23 cellular contexts compared by ENCODE assay signal in genomic region chr13:43157796-43158195, GRCh38.
"Had no signal": no experiment of that assay in that cellular context is flagged by ENCODE, and none has a peak within 500 bp of the region (broad histone marks: within the 10 kb centered on the region; RNA-seq: fewer than 3 reads in every experiment).

No MANE protein-coding gene starts in this region.

- H3K4me1 Mint-ChIP-seq: activated CD4-positive, alpha-beta T cell treated with anti-CD3 and anti-CD28 coated beads for 36 hours; activated naive CD8-positive, alpha-beta T cell treated with anti-CD3 and anti-CD28 coated beads for 36 hours; naive thymus-derived CD8-positive, alpha-beta T cell had no signal

- H3K27ac ChIP-seq: cardiac muscle cell, left lung, pancreas, tibial artery had no signal

- FAIRE-seq: frontal cortex, keratinocyte, pancreas, TTC549, urothelium cell line had no signal

- H3K36me3 ChIP-seq: cardiac muscle cell, left lung, pancreas, tibial artery had no signal

- H3K27me3 ChIP-seq: cardiac muscle cell, left lung, pancreas, tibial artery had no signal

- H3K4me1 ChIP-seq: left lung, pancreas, tibial artery had no signal

- H3K4me3 ChIP-seq: cardiac muscle cell, left lung, mucosa of descending colon, pancreas, tibial artery had no signal

- ATAC-seq: activated CD4-positive, alpha-beta T cell treated with anti-CD3 and anti-CD28 coated beads for 36 hours; effector memory CD8-positive, alpha-beta T cell; left lung; mucosa of descending colon; naive thymus-derived CD8-positive, alpha-beta T cell; pancreas; sciatic nerve; WTC11 had no signal

- H3K27ac Mint-ChIP-seq: activated CD4-positive, alpha-beta T cell treated with anti-CD3 and anti-CD28 coated beads for 36 hours; activated naive CD8-positive, alpha-beta T cell treated with anti-CD3 and anti-CD28 coated beads for 36 hours; effector memory CD8-positive, alpha-beta T cell; naive thymus-derived CD8-positive, alpha-beta T cell; T-helper 2 cell treated with Interferon-gamma antibody and Interleukin-4, amounts not matched to agents 5 μg/mL and 100 μg/mL, for 36 hours; WTC11 had no signal

- H3K9me3 ChIP-seq: mucosa of descending colon, pancreas, tibial artery had no signal

- H3K36me3 Mint-ChIP-seq: activated naive CD8-positive, alpha-beta T cell treated with anti-CD3 and anti-CD28 coated beads for 36 hours; naive thymus-derived CD8-positive, alpha-beta T cell had no signal

- H3K27me3 Mint-ChIP-seq: activated CD4-positive, alpha-beta T cell treated with anti-CD3 and anti-CD28 coated beads for 36 hours; activated naive CD8-positive, alpha-beta T cell treated with anti-CD3 and anti-CD28 coated beads for 36 hours had no signal

- H3K9me3 Mint-ChIP-seq: activated naive CD8-positive, alpha-beta T cell treated with anti-CD3 and anti-CD28 coated beads for 36 hours; effector memory CD8-positive, alpha-beta T cell; naive thymus-derived CD8-positive, alpha-beta T cell; T-helper 2 cell treated with Interferon-gamma antibody and Interleukin-4, amounts not matched to agents 5 μg/mL and 100 μg/mL, for 36 hours had no signal

- H3K4me3 Mint-ChIP-seq: activated CD4-positive, alpha-beta T cell treated with anti-CD3 and anti-CD28 coated beads for 36 hours; activated naive CD8-positive, alpha-beta T cell treated with anti-CD3 and anti-CD28 coated beads for 36 hours; effector memory CD8-positive, alpha-beta T cell; naive thymus-derived CD8-positive, alpha-beta T cell; T-helper 2 cell treated with Interferon-gamma antibody and Interleukin-4, amounts not matched to agents 5 μg/mL and 100 μg/mL, for 36 hours; WTC11 had no signal

- DNase-seq: activated CD4-positive, alpha-beta T cell treated with anti-CD3 and anti-CD28 coated beads for 36 hours; activated CD4-positive, alpha-beta T cell treated with anti-CD3 and anti-CD28 coated beads, Interleukin-2, amount 50 U/mL, for 48 hours; activated naive CD8-positive, alpha-beta T cell treated with anti-CD3 and anti-CD28 coated beads for 36 hours; activated T-cell treated with anti-CD3 and anti-CD28 coated beads for 4 hours; amniotic stem cell; effector memory CD8-positive, alpha-beta T cell; hypothalamus; left lung; mammary epithelial cell; mucosa of descending colon; naive thymus-derived CD8-positive, alpha-beta T cell; pancreas; stimulated activated CD8-positive, alpha-beta memory T cell treated with anti-CD3 and anti-CD28 coated beads, Interleukin-4, amount 100 ng/mL, for 48 hours; stimulated activated naive CD4-positive, alpha-beta T cell treated with Interleukin-2 at 50 U/mL for 16 hours; tibial artery had no signal
